In the genomic region with DNA sequence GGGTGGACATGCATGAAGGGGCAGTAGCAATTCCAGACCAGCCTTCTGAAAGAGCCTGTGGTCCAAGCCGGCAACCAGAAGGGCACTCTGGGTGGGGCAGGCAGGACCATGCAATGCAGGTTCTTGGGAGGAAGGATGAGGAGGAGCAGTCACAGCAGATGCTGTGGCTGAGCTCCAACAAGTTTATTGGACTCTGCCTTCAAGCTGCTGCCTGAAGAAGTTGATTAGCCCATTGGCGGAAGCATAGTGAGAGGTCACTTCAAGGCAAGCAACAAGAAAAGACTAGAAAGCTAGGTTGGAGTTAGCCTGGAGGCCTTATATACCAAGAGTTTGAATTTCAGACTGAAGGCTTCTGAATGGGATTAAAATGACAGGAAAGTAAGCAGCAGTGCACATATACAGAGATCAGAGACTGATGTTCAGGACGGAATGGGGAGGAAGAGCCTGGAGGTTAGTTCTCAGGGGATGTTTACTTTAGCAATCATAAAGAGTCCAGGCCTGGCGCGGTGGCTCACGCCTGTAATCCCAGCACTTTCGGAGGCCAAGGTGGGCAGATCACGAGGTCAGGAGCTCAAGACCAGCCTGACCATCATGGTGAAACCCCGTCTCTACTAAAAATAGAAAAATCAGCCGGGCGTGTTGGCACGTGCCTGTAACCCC, we compare ENCODE assay signal across 18 cellular contexts. TPM values are rescaled to one million over a fixed set of nuclear protein-coding genes. Genes with fewer than 3 reads are reported as not detected.
DNase-seq lines count a peak whose midpoint lies in the region; ATAC-seq and TF ChIP-seq lines count a peak whose summit lies in the region.
"Had no signal": no experiment of that assay in that cellular context is flagged by ENCODE, and none has a peak within 500 bp of the region (broad histone marks: within the 10 kb centered on the region; RNA-seq: fewer than 3 reads in every experiment).

No MANE protein-coding gene starts in this region.

- no peaks in the 10 kb centered on the region for H3K79me1 ChIP-seq in neuronal stem cell (ENCODE audit: low read depth, low read length)

- H3K4me2 ChIP-seq in neuronal stem cell (ENCODE audit: insufficient read depth, low read length, poor library complexity, severe bottlenecking): no peak overlapping the region
- H3K4me2 ChIP-seq: GM23338 had no signal

- no peak overlapping the region for H2AK5ac ChIP-seq in neuronal stem cell (ENCODE audit: low read depth, low read length)

- DNase-seq in T-helper 17 cell (no peak), glomerular visceral epithelial cell (ENCODE audit: extremely low spot score) (peak; percentile 30), neuronal stem cell (ENCODE audit: low spot score) (no peak), esophagus muscularis mucosa (ENCODE audit: extremely low spot score) (no peak), Peyer's patch (no peak)
- no peak for DNase-seq in activated CD4-positive, alpha-beta T cell treated with anti-CD3 and anti-CD28 coated beads, Interleukin-2, amount 10 ng/mL, durations not matched to agents 7 days and 5 days
- DNase-seq: CD4-positive, alpha-beta memory T cell; DND-41; KBM-7; NCI-H1436 treated with DMSO at 0.1 percent for 48 hours; NCI-H2029 treated with DMSO at 0.1 percent for 48 hours; NCI-H2171 treated with DMSO at 0.1 percent for 48 hours; NCI-H774; PC-3; SJCRH30 had no signal

- no peaks in the 10 kb centered on the region for H3K9me3 Mint-ChIP-seq in activated CD4-positive, alpha-beta T cell treated with anti-CD3 and anti-CD28 coated beads, Interleukin-2, amount 10 ng/mL, durations not matched to agents 7 days and 5 days
- H3K9me3 Mint-ChIP-seq: CD4-positive, alpha-beta memory T cell; GM23338 had no signal

- peaks cover 35% of the 10 kb centered on the region for H3K4me1 Mint-ChIP-seq in T-helper 17 cell
- H3K4me1 Mint-ChIP-seq in activated CD4-positive, alpha-beta T cell treated with anti-CD3 and anti-CD28 coated beads, Interleukin-2, amount 10 ng/mL, durations not matched to agents 7 days and 5 days: peaks cover 17% of the 10 kb centered on the region

- H2BK15ac ChIP-seq in neuronal stem cell (ENCODE audit: low read length): no peak overlapping the region

- no peaks in the 10 kb centered on the region for H3K36me3 Mint-ChIP-seq in T-helper 17 cell (ENCODE audit: low read depth)
- H3K36me3 Mint-ChIP-seq in activated CD4-positive, alpha-beta T cell treated with anti-CD3 and anti-CD28 coated beads, Interleukin-2, amount 10 ng/mL, durations not matched to agents 7 days and 5 days (ENCODE audit: low read depth): no peaks in the 10 kb centered on the region

- peak overlapping the region; percentile 75 for H3K27ac Mint-ChIP-seq in T-helper 17 cell
- no peak overlapping the region for H3K27ac Mint-ChIP-seq in activated CD4-positive, alpha-beta T cell treated with anti-CD3 and anti-CD28 coated beads, Interleukin-2, amount 10 ng/mL, durations not matched to agents 7 days and 5 days
- H3K27ac Mint-ChIP-seq: GM23338 had no signal

- H3K18ac ChIP-seq in neuronal stem cell (ENCODE audit: low read length): no peak overlapping the region

- WGBS in neuronal stem cell (ENCODE audit: extremely low coverage in 2 of 2, insufficient read length in 2 of 2, insufficient replicate concordance in 1 of 2), 2 donors: no CpG with 5 or more reads among the region's 12 CpGs
- WGBS in esophagus muscularis mucosa: 81% methylated on average over 11 of the region's 12 CpGs

- H3K27ac ChIP-seq in C4-2B: peak overlapping the region; percentile 10; the same call in 1 of the 2 replicates
- no peak overlapping the region for H3K27ac ChIP-seq in neuronal stem cell (replicated peaks; ENCODE audit: low read length)
- H3K27ac ChIP-seq in esophagus muscularis mucosa (replicated peaks in 1 of 4): no peak overlapping the region
- no peak overlapping the region for H3K27ac ChIP-seq in Peyer's patch
- H3K27ac ChIP-seq: SJCRH30 had no signal

- no peaks in the 10 kb centered on the region for H3K9me3 ChIP-seq in T-helper 17 cell (ENCODE audit: control insufficient read depth, low read length, poor library complexity, severe bottlenecking)
- H3K9me3 ChIP-seq in neuronal stem cell (replicated peaks in 1 of 2; ENCODE audit: control insufficient read depth in 2 of 2, insufficient read depth in 1 of 2, low read depth in 1 of 2, low read length in 2 of 2): no peaks in the 10 kb centered on the region
- no peaks in the 10 kb centered on the region for H3K9me3 ChIP-seq in esophagus muscularis mucosa
- no peaks in the 10 kb centered on the region for H3K9me3 ChIP-seq in Peyer's patch
- H3K9me3 ChIP-seq: SJCRH30 had no signal

- H3K4ac ChIP-seq in neuronal stem cell (ENCODE audit: low read length): no peak overlapping the region

- H2BK120ac ChIP-seq in neuronal stem cell (ENCODE audit: low read depth, low read length): no peak overlapping the region

- intact Hi-C loops in esophagus muscularis mucosa (cut with DNase I): no loop called here

- no peak for TF ChIP-seq EP300 in esophagus muscularis mucosa (IDR thresholded peaks at IDR 0.05)

- H2BK5ac ChIP-seq in neuronal stem cell (ENCODE audit: low read length): peak overlapping the region; percentile 1

- H2AFZ ChIP-seq in neuronal stem cell (ENCODE audit: low read length): no peak overlapping the region
- H2AFZ ChIP-seq: GM23338 had no signal

- H3K4me1 ChIP-seq in neuronal stem cell (ENCODE audit: control insufficient read depth in 2 of 2, insufficient read depth in 1 of 2, low read depth in 1 of 2, low read length in 2 of 2): peaks cover 0 to 2% of the 10 kb centered on the region in 2 donors
- H3K4me1 ChIP-seq in esophagus muscularis mucosa: peaks cover 0 to 11% (median 0%) of the 10 kb centered on the region in 4 donors
- no peaks in the 10 kb centered on the region for H3K4me1 ChIP-seq in Peyer's patch
- H3K4me1 ChIP-seq: SJCRH30 had no signal

- POLR2A ChIA-PET in activated CD4-positive, alpha-beta T cell treated with anti-CD3 and anti-CD28 coated beads, Interleukin-2, amount 10 ng/mL, durations not matched to agents 7 days and 5 days (lab: Charles Lee): no interaction called here

- no peak overlapping the region for H4K91ac ChIP-seq in neuronal stem cell (ENCODE audit: low read depth, low read length, poor library complexity)

- no peak overlapping the region for H4K8ac ChIP-seq in neuronal stem cell (ENCODE audit: low read depth, low read length)

- no peak overlapping the region for H3K9ac ChIP-seq in neuronal stem cell (ENCODE audit: low read depth, low read length, poor library complexity)

- no peak for ATAC-seq in T-helper 17 cell
- no peak for ATAC-seq in GM21526 (IDR thresholded peaks at IDR 0.05; ENCODE audit: low FRiP score, unreplicated experiment)
- ATAC-seq: GM23338, PC-3 had no signal

- no peaks in the 10 kb centered on the region for H3K27me3 ChIP-seq in neuronal stem cell (ENCODE audit: control insufficient read depth in 3 of 3, insufficient read depth in 3 of 3, low read depth in 1 of 3, low read length in 3 of 3)
- H3K27me3 ChIP-seq in esophagus muscularis mucosa: no peaks in the 10 kb centered on the region
- H3K27me3 ChIP-seq in Peyer's patch: no peaks in the 10 kb centered on the region
- H3K27me3 ChIP-seq: SJCRH30 had no signal

- TF ChIP-seq CTCF in C4-2B (conservative IDR thresholded peaks at IDR 0.05) (no peak), esophagus muscularis mucosa (IDR thresholded peaks at IDR 0.05) (no peak), Peyer's patch (IDR thresholded peaks at IDR 0.05) (no peak)

- no peak overlapping the region for H3K4me3 ChIP-seq in neuronal stem cell (ENCODE audit: low read length in 2 of 2)
- H3K4me3 ChIP-seq in esophagus muscularis mucosa: no peak overlapping the region
- no peak overlapping the region for H3K4me3 ChIP-seq in Peyer's patch
- H3K4me3 ChIP-seq: GM23338, SJCRH30 had no signal

- TF ChIP-seq POLR2A in esophagus muscularis mucosa (IDR thresholded peaks at IDR 0.05; ENCODE audit: low read depth) (no peak), Peyer's patch (IDR thresholded peaks at IDR 0.05) (no peak)

- H3K27me3 Mint-ChIP-seq in T-helper 17 cell: no peaks in the 10 kb centered on the region
- no peaks in the 10 kb centered on the region for H3K27me3 Mint-ChIP-seq in activated CD4-positive, alpha-beta T cell treated with anti-CD3 and anti-CD28 coated beads, Interleukin-2, amount 10 ng/mL, durations not matched to agents 7 days and 5 days
- H3K27me3 Mint-ChIP-seq: CD4-positive, alpha-beta memory T cell had no signal

- H3K4me3 Mint-ChIP-seq in T-helper 17 cell: no peak overlapping the region
- no peak overlapping the region for H3K4me3 Mint-ChIP-seq in activated CD4-positive, alpha-beta T cell treated with anti-CD3 and anti-CD28 coated beads, Interleukin-2, amount 10 ng/mL, durations not matched to agents 7 days and 5 days
- H3K4me3 Mint-ChIP-seq: GM23338 had no signal

- H3K14ac ChIP-seq in neuronal stem cell (ENCODE audit: low read length): no peak overlapping the region

- CTCF ChIA-PET in activated CD4-positive, alpha-beta T cell treated with anti-CD3 and anti-CD28 coated beads, Interleukin-2, amount 10 ng/mL, durations not matched to agents 7 days and 5 days (lab: Charles Lee): interaction anchor here (0.7 to 1.8 kb wide), 4 partner anchors 10 to 309 kb away, joined by 3 to 5 read pairs (median 4); no protein-coding TSS in a partner anchor

- no peak overlapping the region for H3K23ac ChIP-seq in neuronal stem cell (ENCODE audit: low read depth, low read length, poor library complexity)

- H3K36me3 ChIP-seq in neuronal stem cell (replicated peaks in 1 of 2; ENCODE audit: control insufficient read depth in 2 of 2, insufficient read depth in 2 of 2, low read length in 2 of 2) (no peaks in the 10 kb centered on the region), esophagus muscularis mucosa (no peaks in the 10 kb centered on the region), Peyer's patch (no peaks in the 10 kb centered on the region)
- H3K36me3 ChIP-seq: SJCRH30 had no signal

- no peak overlapping the region for H2BK12ac ChIP-seq in neuronal stem cell (ENCODE audit: low read length)

RNA-seq across cellular contexts. Expression of gene SFMBT1, which starts 39.9 kb away (rescaled TPM):
- total RNA-seq in T-helper 17 cell: 10 to 100 TPM; 36.1 to 49.8 TPM
- polyA plus RNA-seq in neuronal stem cell (2013, experiment 1 of 2): 7.2 TPM
- 7.8 TPM for polyA plus RNA-seq in neuronal stem cell (2013, experiment 2 of 2)
- 10 to 100 TPM; 15.4 to 27.6 (median 21.4) TPM for total RNA-seq in esophagus muscularis mucosa
- total RNA-seq in activated CD4-positive, alpha-beta T cell treated with anti-CD3 and anti-CD28 coated beads, Interleukin-2, amount 10 ng/mL, durations not matched to agents 7 days and 5 days: 10 to 100 TPM; 32.2 to 32.8 TPM
- total RNA-seq in Peyer's patch: 10 to 100 TPM; 16.1 to 45.4 (median 23.0) TPM
